13 cellular contexts compared by ENCODE assay signal in genomic region chr17:29151567-29151966, GRCh38. TPM values are rescaled to one million over a fixed set of nuclear protein-coding genes. Genes with fewer than 3 reads are reported as not detected.
DNase-seq lines count a peak whose midpoint lies in the region; ATAC-seq, FAIRE-seq and TF ChIP-seq lines count a peak whose summit lies in the region.
"Had no signal": no experiment of that assay in that cellular context is flagged by ENCODE, and none has a peak within 500 bp of the region (broad histone marks: within the 10 kb centered on the region; RNA-seq: fewer than 3 reads in every experiment).

No MANE protein-coding gene starts in this region.

- H2AK5ac ChIP-seq in H1 (ENCODE audit: low read depth, low read length): 0 out of 2 replicates have a peak overlapping the region, but pooled peaks have one; percentile 49

- TF ChIP-seq CTCF in H1 (IDR thresholded peaks at IDR 0.05; ENCODE audit: control extremely low read depth in 1 of 3, insufficient read depth in 1 of 3, low read depth in 1 of 3, low read length in 3 of 3): no peak
- TF ChIP-seq CTCF in WERI-Rb-1 (IDR thresholded peaks at IDR 0.05; ENCODE audit: low read depth, low read length): no peak

- peaks cover 0 to 3% of the 10 kb centered on the region in 2 experiments for H4K20me1 ChIP-seq in H1 (replicated peaks in 1 of 2; ENCODE audit: control insufficient read depth in 1 of 2, insufficient read depth in 2 of 2, low read length in 2 of 2)

- no peak overlapping the region for H3K4ac ChIP-seq in H1 (replicated peaks; ENCODE audit: insufficient read length, low read depth, low read length)

- no peak overlapping the region for H2BK12ac ChIP-seq in H1 (ENCODE audit: low read depth, low read length)

- CTCF ChIA-PET in H1 (lab: Charles Lee; ENCODE audit: partially characterized antibody): interaction anchor here (1.3 to 34.4 kb wide), 3 partner anchors 29 to 153 kb away, joined by 3 to 731 read pairs (median 333); partner anchors contain the start of gene MYO18A

- peaks cover 63% of the 10 kb centered on the region for H3K4me1 ChIP-seq in SJCRH30
- H3K4me1 ChIP-seq in H1 (replicated peaks in 1 of 4; ENCODE audit: control insufficient read depth in 3 of 4, insufficient read depth in 4 of 4, low read length in 3 of 4): peaks cover 6 to 26% (median 20%) of the 10 kb centered on the region in 4 experiments

- intact Hi-C loops in sciatic nerve (cut with DNase I): no loop called here

- peaks cover 2% of the 10 kb centered on the region; the same call in 1 of the 2 replicates for H3K79me1 ChIP-seq in H1 (ENCODE audit: low read depth, low read length)

- WGBS in H1 (ENCODE audit: extremely low coverage in 1 of 2, insufficient coverage in 1 of 2, insufficient read length in 1 of 2, insufficient replicate concordance in 2 of 2, low coverage in 1 of 2, low lambda C conversion rate in 2 of 2, missing lambda C conversion rate in 1 of 2), 2 experiments: 83% methylated on average over 4 of the region's 4 CpGs; no CpG with 5 or more reads in 1 of the 2 experiments

- no peak overlapping the region for H4K8ac ChIP-seq in H1 (ENCODE audit: extremely low read depth, insufficient read depth, low read length)

- DNase-seq in EL (peak; percentile 91), SJCRH30 (peak; percentile 96 to 98), H1 (ENCODE audit: low read depth in 1 of 2, low spot score in 2 of 2) (no peak), nucleus accumbens (lab: John Stamatoyannopoulos, UW) (peak in 36 of 56 donors; percentile 15 to 63 (median 42)), GM19238 (ENCODE audit: insufficient read length, low spot score) (no peak), sciatic nerve (ENCODE audit: low spot score) (no peak), WERI-Rb-1 (no peak)
- DNase-seq: DMS 273 treated with DMSO at 0.1 percent for 48 hours, left colon, NCI-H2227 treated with DMSO at 0.1 percent for 48 hours, retina had no signal

- FAIRE-seq in H1 (lab: Jason Lieb, UNC): no peak

- no peak overlapping the region for H4K5ac ChIP-seq in H1 (ENCODE audit: insufficient read length, low read depth, low read length)

- H2BK5ac ChIP-seq in H1 (ENCODE audit: low read depth, low read length): no peak overlapping the region

- no peak overlapping the region for H3K56ac ChIP-seq in H1 (replicated peaks; ENCODE audit: insufficient read length, low read depth, low read length)

- H3K4me3 ChIP-seq in SJCRH30 (no peak overlapping the region), H1 (ENCODE audit: extremely low read depth in 1 of 4, insufficient read depth in 2 of 4, low read depth in 3 of 4, low read length in 4 of 4) (no peak overlapping the region), WERI-Rb-1 (ENCODE audit: low read depth, low read length) (no peak overlapping the region)

- H2BK20ac ChIP-seq in H1 (ENCODE audit: low read length): no peak overlapping the region

- H3K27ac ChIP-seq in SJCRH30 (peak overlapping the region; percentile 74), H1 (ENCODE audit: low read depth, low read length) (no peak overlapping the region), WERI-Rb-1 (no peak overlapping the region)
- H3K27ac ChIP-seq: HL-60 had no signal

- H2BK120ac ChIP-seq in H1 (replicated peaks; ENCODE audit: low read depth, low read length): no peak overlapping the region

- H2BK15ac ChIP-seq in H1 (ENCODE audit: low read length): no peak overlapping the region

- H3K9me3 ChIP-seq in SJCRH30 (replicated peaks) (no peaks in the 10 kb centered on the region), H1 (ENCODE audit: insufficient read depth in 2 of 2, low read depth in 1 of 2, low read length in 1 of 2) (no peaks in the 10 kb centered on the region), WERI-Rb-1 (ENCODE audit: severe bottlenecking) (no peaks in the 10 kb centered on the region)

- H2AFZ ChIP-seq in H1 (ENCODE audit: low read length): no peak overlapping the region

- no peak overlapping the region for H3K14ac ChIP-seq in H1 (ENCODE audit: insufficient read length)

- no peaks in the 10 kb centered on the region for H3K27me3 ChIP-seq in SJCRH30
- no peaks in the 10 kb centered on the region for H3K27me3 ChIP-seq in H1 (replicated peaks in 1 of 4; ENCODE audit: control insufficient read depth in 3 of 4, extremely low read depth in 1 of 4, insufficient read depth in 3 of 4, low read length in 3 of 4)
- H3K27me3 ChIP-seq in WERI-Rb-1 (ENCODE audit: insufficient read depth, low read depth, severe bottlenecking): no peaks in the 10 kb centered on the region

- no peak overlapping the region for H3K18ac ChIP-seq in H1 (ENCODE audit: extremely low read depth, low read length)

- H3K79me2 ChIP-seq in H1 (ENCODE audit: control insufficient read depth in 1 of 2, insufficient read depth in 2 of 2, low read length in 2 of 2): no peaks in the 10 kb centered on the region

- H3K23me2 ChIP-seq in H1 (ENCODE audit: low read depth, low read length): no peaks in the 10 kb centered on the region

- POLR2A ChIA-PET in H1 (lab: Charles Lee; ENCODE audit: partially characterized antibody): no interaction called here

- TF ChIP-seq EP300 in H1 (IDR thresholded peaks at IDR 0.05; ENCODE audit: borderline replicate concordance in 1 of 2, low read depth in 2 of 2, low read length in 2 of 2): no peak

- no peak overlapping the region for H3K23ac ChIP-seq in H1 (ENCODE audit: insufficient read length)

- H3K36me3 ChIP-seq in SJCRH30: no peaks in the 10 kb centered on the region
- no peaks in the 10 kb centered on the region for H3K36me3 ChIP-seq in H1 (ENCODE audit: control insufficient read depth in 2 of 4, insufficient read depth in 4 of 4, low read length in 3 of 4)
- 0 out of 2 replicates have a peak, but pooled peaks cover under 1% of the 10 kb centered on the region for H3K36me3 ChIP-seq in WERI-Rb-1

- no peak overlapping the region for H3K9ac ChIP-seq in H1 (replicated peaks in 1 of 4; ENCODE audit: extremely low read depth in 1 of 4, low read depth in 3 of 4, low read length in 3 of 4)

- H4K91ac ChIP-seq in H1 (replicated peaks; ENCODE audit: insufficient read length, low read length): no peak overlapping the region

- no peak for TF ChIP-seq RAD21 in H1 (IDR thresholded peaks at IDR 0.05 in 1 of 2, conservative IDR thresholded peaks at IDR 0.05 in 1 of 2; ENCODE audit: low read depth in 2 of 2, low read length in 2 of 2)

- ATAC-seq in GM19395 (IDR thresholded peaks at IDR 0.05; ENCODE audit: unreplicated experiment) (no peak), sciatic nerve (no peak)
- ATAC-seq: left colon had no signal

- TF ChIP-seq POLR2A in H1 (IDR thresholded peaks at IDR 0.05; ENCODE audit: control extremely low read depth in 1 of 2, low read depth in 2 of 2, low read length in 2 of 2): no peak

- no peak overlapping the region for H3K4me2 ChIP-seq in H1 (ENCODE audit: insufficient read depth in 1 of 2, low read depth in 2 of 2, low read length in 2 of 2)

TF ChIP-seq in H1, 55 proteins besides CTCF, POLR2A, EP300 and RAD21 (continues in another document):
- TF ChIP-seq EZH2 (IDR thresholded peaks at IDR 0.05; ENCODE audit: low read depth, low read length, severe bottlenecking): no peak
- no peak for TF ChIP-seq RNF2 (IDR thresholded peaks at IDR 0.05; ENCODE audit: borderline replicate concordance, low read depth, low read length, missing control alignments, poor library complexity, severe bottlenecking)

RNA-seq across cellular contexts. Expression of gene MYO18A, which starts 28.6 kb away (rescaled TPM):
- 86.9 and 91.9 TPM in 2 replicates for total RNA-seq in SJCRH30 (2014; rRNA removed; shearing (Covaris generic))
- 36.6 and 43.8 TPM in 2 replicates for total RNA-seq in H1 (2021; fragmentation: NEBNext Ultra II Directional; extraction: Animal tissue kit (Norgen Biotek cat#: 25700))
- 7.6 and 10.1 TPM in 2 replicates for polyA plus RNA-seq in H1 (2011; rRNA removed)
- polyA plus RNA-seq in H1 (2011; cell fraction: cytosol; rRNA removed): 9.6 TPM
- polyA plus RNA-seq in H1 (2011; cell fraction: nucleus; rRNA removed): 51.6 TPM
- polyA plus RNA-seq in H1 (2012, experiment 1 of 2): 31.9 to 40.0 TPM (median 35.1 TPM) in 4 replicates
- 14.2 TPM for polyA plus RNA-seq in H1 (2012, experiment 2 of 2)
- polyA plus RNA-seq in H1 (2013, experiment 1 of 2): 19.0 TPM
- 17.7 TPM for polyA plus RNA-seq in H1 (2013, experiment 2 of 2)
- 23.8 and 33.3 TPM in 2 replicates for polyA minus RNA-seq in H1 (2011; rRNA and poly(A)+ RNA removed)
- 17.5 TPM for polyA minus RNA-seq in H1 (2011; cell fraction: cytosol; rRNA and poly(A)+ RNA removed)
- 36.3 TPM for polyA minus RNA-seq in H1 (2011; cell fraction: nucleus; rRNA and poly(A)+ RNA removed)
- total RNA-seq in sciatic nerve: 109 TPM

Comparison
In these comparisons a context has a peak if more than half of its experiments do, and no peak if none do; other contexts are left out.
1. DNase-seq: peak in EL (single experiment), SJCRH30 (2 of 2) and nucleus accumbens (36 of 56); none in H1 (0 of 2), GM19238 (single experiment), sciatic nerve (single experiment) and WERI-Rb-1 (single experiment).